Comparison of ENCODE assay signal across 8 cellular contexts in the genomic region with DNA sequence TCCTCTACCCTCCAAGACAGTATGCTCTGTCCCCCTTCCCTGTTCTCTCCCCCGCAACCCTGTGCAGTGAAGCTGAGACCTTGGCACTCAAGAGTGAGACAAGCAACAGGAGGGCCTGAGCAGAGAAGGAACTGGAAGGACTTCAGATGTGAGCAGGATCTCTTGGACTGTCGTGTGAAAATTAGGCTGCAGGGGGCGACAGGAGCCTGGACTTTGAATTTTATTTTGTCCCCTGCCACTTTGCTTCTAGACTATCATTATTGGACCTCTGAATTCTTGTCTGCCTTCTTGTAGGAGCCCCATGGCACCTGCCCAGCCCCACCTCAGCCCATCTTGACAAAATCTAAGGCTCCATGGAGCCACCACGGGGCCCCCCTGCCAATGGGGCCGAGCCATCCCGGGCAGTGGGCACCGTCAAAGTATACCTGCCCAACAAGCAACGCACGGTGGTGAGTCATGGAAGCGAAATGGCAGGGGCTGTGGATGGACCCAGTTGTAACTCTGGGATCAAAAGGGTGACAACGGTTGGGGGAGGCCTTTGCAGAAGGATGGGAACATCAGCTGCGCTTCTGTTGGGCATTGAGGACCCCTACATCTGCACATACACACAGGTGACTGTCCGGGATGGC. TPM values are rescaled to one million over a fixed set of nuclear protein-coding genes. Genes with fewer than 3 reads are reported as not detected.
DNase-seq lines count a peak whose midpoint lies in the region; ATAC-seq and TF ChIP-seq lines count a peak whose summit lies in the region.

No MANE protein-coding gene starts in this region.

- H3K23ac ChIP-seq in mesendoderm (ENCODE audit: low read length): no peak overlapping the region

- peaks cover 14% of the 10 kb centered on the region for H3K4me1 Mint-ChIP-seq in Calu3 (ENCODE audit: low read depth, unreplicated experiment)
- H3K4me1 Mint-ChIP-seq in activated T-cell treated with anti-CD3 and anti-CD28 coated beads, Interleukin-2, amount 50 U/mL, for 72 hours (ENCODE audit: low read depth): peaks cover 30% of the 10 kb centered on the region

- no peaks in the 10 kb centered on the region for H3K36me3 ChIP-seq in mesendoderm (ENCODE audit: control insufficient read depth, insufficient read depth, low read length)

- ATAC-seq in activated T-cell treated with anti-CD3 and anti-CD28 coated beads, Interleukin-2, amount 50 U/mL, for 72 hours (replicated peaks in 1 of 2): no peak
- ATAC-seq in HG03520 (IDR thresholded peaks at IDR 0.05; ENCODE audit: unreplicated experiment): no peak

- H3K9me3 Mint-ChIP-seq in Calu3 (ENCODE audit: low read depth, unreplicated experiment): no peaks in the 10 kb centered on the region
- H3K9me3 Mint-ChIP-seq in activated T-cell treated with anti-CD3 and anti-CD28 coated beads, Interleukin-2, amount 50 U/mL, for 72 hours: no peaks in the 10 kb centered on the region

- no peak overlapping the region for H3K27ac Mint-ChIP-seq in Calu3 (ENCODE audit: unreplicated experiment)
- H3K27ac Mint-ChIP-seq in activated T-cell treated with anti-CD3 and anti-CD28 coated beads, Interleukin-2, amount 50 U/mL, for 72 hours: peak overlapping the region; percentile 65

- H2BK15ac ChIP-seq in mesendoderm (replicated peaks; ENCODE audit: low read depth): no peak overlapping the region

- peaks cover 31% of the 10 kb centered on the region for H3K36me3 Mint-ChIP-seq in Calu3 (ENCODE audit: insufficient read depth, unreplicated experiment)
- H3K36me3 Mint-ChIP-seq in activated T-cell treated with anti-CD3 and anti-CD28 coated beads, Interleukin-2, amount 50 U/mL, for 72 hours (ENCODE audit: insufficient read depth in 2 of 2): peaks cover 9 to 12% of the 10 kb centered on the region in 2 donors

- no peak overlapping the region for H4K8ac ChIP-seq in mesendoderm (ENCODE audit: low read depth, low read length)

- H3K27me3 ChIP-seq in mesendoderm (ENCODE audit: insufficient read depth, low read length, poor library complexity): no peaks in the 10 kb centered on the region

- CTCF ChIA-PET in Calu3 (lab: Charles Lee): no interaction called here

- DNase-seq in Calu3 (no peak), HT1080 (ENCODE audit: low read depth) (peak; percentile 15), mesendoderm (peak; percentile 48), dedifferentiated amniotic fluid mesenchymal stem cell (ENCODE audit: extremely low spot score) (no peak), H4 (ENCODE audit: low spot score) (no peak), NCI-H187 (lab: John Stamatoyannopoulos, UW) (no peak)
- DNase-seq in activated T-cell treated with anti-CD3 and anti-CD28 coated beads, Interleukin-2, amount 50 U/mL, for 72 hours: peak; percentile 38 to 40

- no peaks in the 10 kb centered on the region for H3K27me3 Mint-ChIP-seq in Calu3 (ENCODE audit: unreplicated experiment)
- H3K27me3 Mint-ChIP-seq in activated T-cell treated with anti-CD3 and anti-CD28 coated beads, Interleukin-2, amount 50 U/mL, for 72 hours (ENCODE audit: low read depth): no peaks in the 10 kb centered on the region

- H3K4me1 ChIP-seq in mesendoderm (ENCODE audit: control insufficient read depth, low read depth, low read length): no peaks in the 10 kb centered on the region

- no peak overlapping the region for H4K5ac ChIP-seq in mesendoderm (ENCODE audit: low read length)

- no peak overlapping the region for H3K4me3 ChIP-seq in mesendoderm (ENCODE audit: low read length)

- H2AK5ac ChIP-seq in mesendoderm (ENCODE audit: low read length): no peak overlapping the region

- H2BK5ac ChIP-seq in mesendoderm (ENCODE audit: low read length): no peak overlapping the region

- H3K4ac ChIP-seq in mesendoderm (ENCODE audit: low read depth, low read length): no peak overlapping the region

- intact Hi-C loops in Calu3 (cut with micrococcal nuclease; ENCODE audit: unreplicated experiment): loop anchor here (10.0 kb wide), 2 partner anchors 62 to 92 kb away; a partner anchor contains a TSS

- no TSS peak for BruUV-seq in Calu3 (replicated peaks; lab: Mats Ljungman, UMichigan)

- no peak overlapping the region for H3K18ac ChIP-seq in mesendoderm (ENCODE audit: low read length)

- WGBS in mesendoderm (ENCODE audit: extremely low coverage, insufficient coverage, low lambda C conversion rate): no CpG with 5 or more reads among the region's 13 CpGs

- H3K9ac ChIP-seq in mesendoderm (ENCODE audit: low read length): no peak overlapping the region

- peak overlapping the region; percentile 60 for H3K56ac ChIP-seq in mesendoderm (ENCODE audit: low read length)

- H3K4me2 ChIP-seq in mesendoderm (ENCODE audit: low read length): no peak overlapping the region

- H3K4me3 Mint-ChIP-seq in Calu3 (ENCODE audit: low read depth, unreplicated experiment): peak overlapping the region; percentile 95
- peak overlapping the region; percentile 81 to 85 for H3K4me3 Mint-ChIP-seq in activated T-cell treated with anti-CD3 and anti-CD28 coated beads, Interleukin-2, amount 50 U/mL, for 72 hours

- H3K27ac ChIP-seq in mesendoderm (ENCODE audit: low read depth, low read length): no peak overlapping the region

- H3K79me1 ChIP-seq in mesendoderm (ENCODE audit: low read length): no peaks in the 10 kb centered on the region

- no peak overlapping the region for H2BK120ac ChIP-seq in mesendoderm (ENCODE audit: low read depth, low read length)

- TF ChIP-seq CTCF in Calu3 (IDR thresholded peaks at IDR 0.05; ENCODE audit: unreplicated experiment): peak; percentile 18

- H3K79me2 ChIP-seq in mesendoderm (ENCODE audit: control insufficient read depth, insufficient read depth, low read length): peaks cover 4% of the 10 kb centered on the region

RNA-seq across cellular contexts. Expression of a gene that starts 1.7 kb away (rescaled TPM):
- 79.2 and 84.4 TPM in 2 replicates for total RNA-seq in Calu3 (2022)
- total RNA-seq in HT1080 (2014; rRNA removed; shearing (Covaris generic)): 25.0 and 32.4 TPM in 2 replicates
- polyA plus RNA-seq in HT1080 (2015; cell fraction: cytosol; rRNA removed): 43.2 and 48.4 TPM in 2 replicates
- polyA plus RNA-seq in HT1080 (2015; cell fraction: nucleus; rRNA removed): 43.6 and 55.9 TPM in 2 replicates
- total RNA-seq in activated T-cell treated with anti-CD3 and anti-CD28 coated beads, Interleukin-2, amount 50 U/mL, for 72 hours: 10 to 100 TPM; 94.7 to 97.5 TPM
- 42.4 TPM for polyA plus RNA-seq in mesendoderm (2013, experiment 1 of 2)
- polyA plus RNA-seq in mesendoderm (2013, experiment 2 of 2): 41.0 TPM
- total RNA-seq in H4 (2014; rRNA removed; shearing (Covaris generic)): 14.8 and 32.3 TPM in 2 replicates

RNA-seq across cellular contexts. Expression of a gene that starts 19.5 kb away (rescaled TPM):
- total RNA-seq in Calu3 (2022): 143 and 188 TPM in 2 replicates
- 141 and 185 TPM in 2 replicates for total RNA-seq in HT1080 (2014; rRNA removed; shearing (Covaris generic))
- 134 and 158 TPM in 2 replicates for polyA plus RNA-seq in HT1080 (2015; cell fraction: cytosol; rRNA removed)
- 124 TPM in 2 replicates for polyA plus RNA-seq in HT1080 (2015; cell fraction: nucleus; rRNA removed)
- total RNA-seq in activated T-cell treated with anti-CD3 and anti-CD28 coated beads, Interleukin-2, amount 50 U/mL, for 72 hours: 10 to 100 TPM; 31.5 to 71.2 TPM
- polyA plus RNA-seq in mesendoderm (2013, experiment 1 of 2): 51.0 TPM
- polyA plus RNA-seq in mesendoderm (2013, experiment 2 of 2): 54.0 TPM
- total RNA-seq in H4 (2014; rRNA removed; shearing (Covaris generic)): 281 and 386 TPM in 2 replicates

RNA-seq across cellular contexts. Expression of a gene that starts 56.9 kb away (rescaled TPM):
- 0.21 TPM in 1 of 2 replicates, not detected in the other for total RNA-seq in Calu3 (2022)
- not detected in 2 replicates for total RNA-seq in HT1080 (2014; rRNA removed; shearing (Covaris generic))
- 0.06 TPM in 1 of 2 replicates, not detected in the other for polyA plus RNA-seq in HT1080 (2015; cell fraction: cytosol; rRNA removed)
- polyA plus RNA-seq in HT1080 (2015; cell fraction: nucleus; rRNA removed): 0.23 TPM in 1 of 2 replicates, not detected in the other
- total RNA-seq in activated T-cell treated with anti-CD3 and anti-CD28 coated beads, Interleukin-2, amount 50 U/mL, for 72 hours: 1 to 10 TPM in 1 of 2 donors, under 1 TPM in 1; 0.67 to 2.0 TPM
- polyA plus RNA-seq in mesendoderm (2013, experiment 1 of 2): 17.3 TPM
- polyA plus RNA-seq in mesendoderm (2013, experiment 2 of 2): 17.7 TPM
- not detected in 2 replicates for total RNA-seq in H4 (2014; rRNA removed; shearing (Covaris generic))

Comparison
In these comparisons a context has a peak if more than half of its experiments do, and no peak if none do; other contexts are left out.
1. DNase-seq: peak in HT1080 (single experiment), activated T-cell treated with anti-CD3 and anti-CD28 coated beads, Interleukin-2, amount 50 U/mL, for 72 hours (2 of 2) and mesendoderm (single experiment); none in Calu3 (single experiment), dedifferentiated amniotic fluid mesenchymal stem cell (single experiment), H4 (single experiment) and NCI-H187 (0 of 2).